Comparison of ENCODE assay signal across 1 cellular context in genomic region chr11:2325719-2326118, GRCh38.
TF ChIP-seq lines count a peak whose summit lies in the region.

No MANE protein-coding gene starts in this region.

TF ChIP-seq in IMR-90, 13 proteins besides CTCF, POLR2A, EP300 and RAD21:
- TF ChIP-seq CHD1 (IDR thresholded peaks at IDR 0.05; ENCODE audit: low read depth, low read length) (no peak), SMC3 (IDR thresholded peaks at IDR 0.05; ENCODE audit: low read depth, low read length) (no peak), MAZ (IDR thresholded peaks at IDR 0.05; ENCODE audit: borderline replicate concordance, low read depth, low read length) (no peak), BHLHE40 (IDR thresholded peaks at IDR 0.05; ENCODE audit: low read depth, low read length) (no peak), CEBPB (IDR thresholded peaks at IDR 0.05; ENCODE audit: low read depth, low read length) (no peak), RFX5 (IDR thresholded peaks at IDR 0.05; ENCODE audit: low read depth, low read length) (no peak), RCOR1 (IDR thresholded peaks at IDR 0.05; ENCODE audit: insufficient replicate concordance, low read length) (no peak), FOS (IDR thresholded peaks at IDR 0.05; ENCODE audit: low read depth, low read length) (no peak), NFE2L2 (IDR thresholded peaks at IDR 0.05; ENCODE audit: low read depth, low read length) (no peak), MXI1 (IDR thresholded peaks at IDR 0.05; ENCODE audit: borderline replicate concordance, low read depth, low read length) (no peak), ELK1 (IDR thresholded peaks at IDR 0.05; ENCODE audit: borderline replicate concordance, low read depth, low read length) (no peak), MAFK (IDR thresholded peaks at IDR 0.05; ENCODE audit: low read depth, low read length) (no peak), USF2 (IDR thresholded peaks at IDR 0.05; ENCODE audit: low read depth, low read length) (no peak)
